22 cellular contexts compared by ENCODE assay signal in the genomic region with DNA sequence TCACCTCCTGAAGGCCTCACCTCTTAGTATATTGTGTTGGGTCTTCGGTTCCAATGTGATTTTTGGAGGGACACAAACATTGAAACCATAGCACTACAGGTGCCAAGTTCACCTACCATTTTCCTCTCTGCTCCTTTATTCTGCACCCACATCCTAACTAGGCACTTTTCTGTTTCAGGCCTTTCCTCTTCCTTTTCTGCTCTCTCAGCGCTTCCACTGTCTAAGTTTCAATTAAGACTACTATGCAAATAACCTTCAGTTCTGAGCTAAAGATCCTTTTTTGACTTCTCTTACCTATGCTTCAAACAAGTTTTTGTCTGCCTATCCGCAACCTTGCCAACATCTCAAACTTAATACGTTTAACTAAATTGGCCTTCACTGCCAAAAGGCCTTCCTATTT. TPM values are rescaled to one million over a fixed set of nuclear protein-coding genes. Genes with fewer than 3 reads are reported as not detected.
A peak's percentile ranks its signal among the peaks of the same experiment; 100 is the strongest.
DNase-seq lines count a peak whose midpoint lies in the region; ATAC-seq, FAIRE-seq and TF ChIP-seq lines count a peak whose summit lies in the region.
"Had no signal": no experiment of that assay in that cellular context is flagged by ENCODE, and none has a peak within 500 bp of the region (broad histone marks: within the 10 kb centered on the region; RNA-seq: fewer than 3 reads in every experiment).

No MANE protein-coding gene starts in this region.

- H3K4me3 ChIP-seq in MM.1S (ENCODE audit: low read length) (no peak overlapping the region), neural progenitor cell (no peak overlapping the region)
- H3K4me3 ChIP-seq: BLaER1 treated with 17β-estradiol and CSF1 and Interleukin-3, amounts not matched to agents 10 nM and 100 nM had no signal

- H3K9me2 ChIP-seq in MM.1S (replicated peaks; ENCODE audit: insufficient read depth, low read length), result no peaks in the 10 kb centered on the region

- no peaks in the 10 kb centered on the region for H3K27me3 ChIP-seq in MM.1S (replicated peaks; ENCODE audit: insufficient read depth, low read length)
- H3K27me3 ChIP-seq in neural progenitor cell, result no peaks in the 10 kb centered on the region
- H3K27me3 ChIP-seq: BLaER1 treated with 17β-estradiol and CSF1 and Interleukin-3, amounts not matched to agents 10 nM and 100 nM had no signal

- H3K9me3 Mint-ChIP-seq in neural progenitor cell, result no peaks in the 10 kb centered on the region
- H3K9me3 Mint-ChIP-seq in activated naive CD8-positive, alpha-beta T cell treated with anti-CD3 and anti-CD28 coated beads, Interleukin-2, amount 50 U/mL, for 24 hours, result no peaks in the 10 kb centered on the region
- H3K9me3 Mint-ChIP-seq: CD4-positive, alpha-beta T cell; CD8-positive, alpha-beta T cell had no signal

- H3K9ac ChIP-seq in MM.1S (ENCODE audit: low read length) (no peak overlapping the region), neural progenitor cell (no peak overlapping the region)
- H3K9ac ChIP-seq: BLaER1 treated with 17β-estradiol and CSF1 and Interleukin-3, amounts not matched to agents 10 nM and 100 nM had no signal

- H3K4me1 Mint-ChIP-seq in neural progenitor cell, result no peaks in the 10 kb centered on the region
- no peaks in the 10 kb centered on the region for H3K4me1 Mint-ChIP-seq in activated naive CD8-positive, alpha-beta T cell treated with anti-CD3 and anti-CD28 coated beads, Interleukin-2, amount 50 U/mL, for 24 hours

- H3K4me1 ChIP-seq in MM.1S (ENCODE audit: low read length) (peaks cover 20% of the 10 kb centered on the region), neural progenitor cell (no peaks in the 10 kb centered on the region)
- H3K4me1 ChIP-seq: Caco-2 had no signal

- H3K79me2 ChIP-seq in MM.1S (ENCODE audit: low read length), result no peaks in the 10 kb centered on the region
- no peaks in the 10 kb centered on the region for H3K79me2 ChIP-seq in neural progenitor cell (ENCODE audit: low read depth)

- H3K27ac ChIP-seq in MM.1S (ENCODE audit: low read length), result peak overlapping the region; percentile 58; the same call in 1 of the 2 replicates
- no peak overlapping the region for H3K27ac ChIP-seq in neural progenitor cell
- H3K27ac ChIP-seq: BLaER1 treated with 17β-estradiol and CSF1 and Interleukin-3, amounts not matched to agents 10 nM and 100 nM; C4-2B had no signal

- H4K20me1 ChIP-seq in MM.1S (ENCODE audit: insufficient read depth, low read length) (no peaks in the 10 kb centered on the region), neural progenitor cell (ENCODE audit: low read depth) (no peaks in the 10 kb centered on the region)
- H4K20me1 ChIP-seq: BLaER1 treated with 17β-estradiol and CSF1 and Interleukin-3, amounts not matched to agents 10 nM and 100 nM had no signal

- no peak overlapping the region for H3K4me3 Mint-ChIP-seq in neural progenitor cell
- H3K4me3 Mint-ChIP-seq in activated naive CD8-positive, alpha-beta T cell treated with anti-CD3 and anti-CD28 coated beads, Interleukin-2, amount 50 U/mL, for 24 hours, result no peak overlapping the region
- H3K4me3 Mint-ChIP-seq: CD4-positive, alpha-beta T cell; CD8-positive, alpha-beta T cell had no signal

- H3F3A ChIP-seq in MM.1S (ENCODE audit: insufficient read depth, low read length) (peaks cover 7% of the 10 kb centered on the region), neural progenitor cell (ENCODE audit: low read depth) (no peaks in the 10 kb centered on the region)

- no peaks in the 10 kb centered on the region for H3K36me3 Mint-ChIP-seq in neural progenitor cell
- H3K36me3 Mint-ChIP-seq in activated naive CD8-positive, alpha-beta T cell treated with anti-CD3 and anti-CD28 coated beads, Interleukin-2, amount 50 U/mL, for 24 hours (ENCODE audit: low read depth), result no peaks in the 10 kb centered on the region
- H3K36me3 Mint-ChIP-seq: CD8-positive, alpha-beta T cell had no signal

- H2AFZ ChIP-seq in MM.1S (ENCODE audit: low read length) (peak overlapping the region; percentile 33), neural progenitor cell (replicated peaks) (peak overlapping the region; percentile 50)

- peak; percentile 51 for FAIRE-seq in GM19239 (lab: Jason Lieb, UNC)
- FAIRE-seq: A204.1, D721Med, G401.6, GM12891 had no signal

- TF ChIP-seq CTCF in MM.1S (IDR thresholded peaks at IDR 0.05; ENCODE audit: low read length) (no peak), neural progenitor cell (IDR thresholded peaks at IDR 0.05) (no peak)

- ATAC-seq in HG03378 (IDR thresholded peaks at IDR 0.05; ENCODE audit: unreplicated experiment), result no peak
- ATAC-seq in activated naive CD8-positive, alpha-beta T cell treated with anti-CD3 and anti-CD28 coated beads, Interleukin-2, amount 50 U/mL, for 24 hours, result no peak
- ATAC-seq: CD8-positive, alpha-beta T cell had no signal

- H3K27me3 Mint-ChIP-seq in neural progenitor cell (ENCODE audit: insufficient read depth, low read depth), result peaks cover 3% of the 10 kb centered on the region
- peaks cover 4% of the 10 kb centered on the region for H3K27me3 Mint-ChIP-seq in activated naive CD8-positive, alpha-beta T cell treated with anti-CD3 and anti-CD28 coated beads, Interleukin-2, amount 50 U/mL, for 24 hours
- H3K27me3 Mint-ChIP-seq: CD4-positive, alpha-beta T cell had no signal

- DNase-seq in GM19239 (ENCODE audit: insufficient read length, low spot score) (no peak), MM.1S (peak; percentile 63), RPMI8226 (peak; percentile 49), neural progenitor cell (ENCODE audit: low spot score) (no peak), NCI-H82 (lab: John Stamatoyannopoulos, UW) (no peak), mesenteric fat pad (ENCODE audit: low spot score) (no peak)
- DNase-seq in activated naive CD8-positive, alpha-beta T cell treated with anti-CD3 and anti-CD28 coated beads, Interleukin-2, amount 50 U/mL, for 24 hours, result no peak
- DNase-seq: 8988T; ACHN; Caco-2; Calu3; CD4-positive, alpha-beta T cell; CD8-positive, alpha-beta T cell; DMS79 treated with DMSO at 0.1 percent for 48 hours; GF-D8 had no signal

- no peaks in the 10 kb centered on the region for H3K36me3 ChIP-seq in MM.1S (replicated peaks; ENCODE audit: insufficient read depth, low read length)
- H3K36me3 ChIP-seq in neural progenitor cell, result no peaks in the 10 kb centered on the region
- H3K36me3 ChIP-seq: BLaER1 treated with 17β-estradiol and CSF1 and Interleukin-3, amounts not matched to agents 10 nM and 100 nM had no signal

- H3K27ac Mint-ChIP-seq in neural progenitor cell, result no peak overlapping the region
- no peak overlapping the region for H3K27ac Mint-ChIP-seq in activated naive CD8-positive, alpha-beta T cell treated with anti-CD3 and anti-CD28 coated beads, Interleukin-2, amount 50 U/mL, for 24 hours
- H3K27ac Mint-ChIP-seq: CD4-positive, alpha-beta T cell; CD8-positive, alpha-beta T cell had no signal

- H3K4me2 ChIP-seq in MM.1S (ENCODE audit: low read depth, low read length), result peak overlapping the region; percentile 28
- no peak overlapping the region for H3K4me2 ChIP-seq in neural progenitor cell
- H3K4me2 ChIP-seq: BLaER1 treated with 17β-estradiol and CSF1 and Interleukin-3, amounts not matched to agents 10 nM and 100 nM had no signal

- no peaks in the 10 kb centered on the region for H3K9me3 ChIP-seq in MM.1S (replicated peaks; ENCODE audit: insufficient read depth, low read length)
- H3K9me3 ChIP-seq in neural progenitor cell (ENCODE audit: low read depth), result no peaks in the 10 kb centered on the region
- H3K9me3 ChIP-seq: BLaER1 treated with 17β-estradiol and CSF1 and Interleukin-3, amounts not matched to agents 10 nM and 100 nM; Caco-2 had no signal

RNA-seq across cellular contexts. Expression of a gene that starts 25.4 kb away (rescaled TPM):
- total RNA-seq in neural progenitor cell (ENCODE audit: low replicate concordance) (58.1 and 113 TPM in 2 replicates), mesenteric fat pad (37.6 TPM)

Comparison
In these comparisons a context has a peak if more than half of its experiments do, and no peak if none do; other contexts are left out.
1. DNase-seq: peak in MM.1S (single experiment) and RPMI8226 (single experiment); none in GM19239 (single experiment), neural progenitor cell (single experiment), NCI-H82 (single experiment), activated naive CD8-positive, alpha-beta T cell treated with anti-CD3 and anti-CD28 coated beads, Interleukin-2, amount 50 U/mL, for 24 hours (single experiment) and mesenteric fat pad (single experiment).